In genomic region chr1:54405894-54406293, GRCh38 we compare ENCODE assay signal across 8 cellular contexts. TPM values are rescaled to one million over a fixed set of nuclear protein-coding genes. Genes with fewer than 3 reads are reported as not detected.
DNase-seq lines count a peak whose midpoint lies in the region; ATAC-seq and TF ChIP-seq lines count a peak whose summit lies in the region.

No MANE protein-coding gene starts in this region.

- peaks cover 17% of the 10 kb centered on the region for H3K36me3 ChIP-seq in skeletal muscle satellite cell (ENCODE audit: insufficient read depth, low read length)

- H3K4me1 ChIP-seq in skeletal muscle satellite cell (ENCODE audit: control insufficient read depth, insufficient read depth, low read length), result peaks cover 34% of the 10 kb centered on the region
- H3K4me1 ChIP-seq in foreskin keratinocyte, result peaks cover 24% of the 10 kb centered on the region

- peak; percentile 45 for DNase-seq in OCI-M1 (lab: John Stamatoyannopoulos, UW)
- peak; percentile 18 for DNase-seq in fibroblast of pulmonary artery (ENCODE audit: low read depth)
- no peak for DNase-seq in foreskin melanocyte
- DNase-seq in foreskin keratinocyte, result no peak
- DNase-seq in C1 segment of cervical spinal cord (lab: John Stamatoyannopoulos, UW), result no peak

- no peak overlapping the region for H3K9ac ChIP-seq in skeletal muscle satellite cell (ENCODE audit: low read depth, low read length)

- H3K4me3 ChIP-seq in GM12875 (ENCODE audit: low read depth, low read length) (peak overlapping the region; percentile 83), fibroblast of pulmonary artery (replicated peaks; ENCODE audit: low read depth, low read length) (peak overlapping the region; percentile 61), skeletal muscle satellite cell (ENCODE audit: low read length) (peak overlapping the region; percentile 55)

- no peak overlapping the region for H3K4me2 ChIP-seq in skeletal muscle satellite cell (ENCODE audit: low read length)

- TF ChIP-seq CTCF in GM12875 (IDR thresholded peaks at IDR 0.05; ENCODE audit: borderline replicate concordance, insufficient read depth, low read depth, low read length) (no peak), fibroblast of pulmonary artery (IDR thresholded peaks at IDR 0.05; ENCODE audit: low read length, missing control alignments) (no peak), foreskin keratinocyte (conservative IDR thresholded peaks at IDR 0.05) (no peak)

- ATAC-seq in GM21576 (IDR thresholded peaks at IDR 0.05; ENCODE audit: unreplicated experiment) (no peak), foreskin keratinocyte (no peak)

- H3K9me3 ChIP-seq in skeletal muscle satellite cell (replicated peaks; ENCODE audit: low read length), result no peaks in the 10 kb centered on the region

- H3K27me3 ChIP-seq in skeletal muscle satellite cell (ENCODE audit: control insufficient read depth, insufficient read depth, low read length), result no peaks in the 10 kb centered on the region
- H3K27me3 ChIP-seq in foreskin keratinocyte, result no peaks in the 10 kb centered on the region

- H3K27ac ChIP-seq in foreskin keratinocyte, result no peak overlapping the region

RNA-seq across cellular contexts. Expression of gene SSBP3, which starts 0.3 kb away (rescaled TPM):
- 15.0 and 16.6 TPM in 2 replicates for total RNA-seq in skeletal muscle satellite cell (2012; rRNA removed)
- 12.7 and 14.9 TPM in 2 replicates for total RNA-seq in foreskin keratinocyte
- polyA plus RNA-seq in foreskin keratinocyte, result 13.3 and 17.0 TPM in 2 replicates

Comparison
In these comparisons a context has a peak if more than half of its experiments do, and no peak if none do; other contexts are left out.
1. DNase-seq: peak in OCI-M1 (single experiment) and fibroblast of pulmonary artery (single experiment); none in foreskin melanocyte (single experiment), foreskin keratinocyte (0 of 2) and C1 segment of cervical spinal cord (0 of 14).
2. Peak in every context shown above with its lines, with median percentiles within 50 percentile points of each other: H3K4me3 ChIP-seq.